In genomic region chr18:6626457-6626856, GRCh38 we compare ENCODE assay signal across 22 cellular contexts.
"Had no signal": no experiment of that assay in that cellular context is flagged by ENCODE, and none has a peak within 500 bp of the region (broad histone marks: within the 10 kb centered on the region; RNA-seq: fewer than 3 reads in every experiment).

No MANE protein-coding gene starts in this region.

- H3K4me1 Mint-ChIP-seq: activated CD4-positive, alpha-beta memory T cell treated with anti-CD3 and anti-CD28 coated beads, Interleukin-2, amount 10 ng/mL, durations not matched to agents 7 days and 5 days; activated naive CD8-positive, alpha-beta T cell treated with anti-CD3 and anti-CD28 coated beads, Interleukin-2, amount 10 ng/mL, durations not matched to agents 7 days and 5 days; stimulated activated effector memory CD8-positive, alpha-beta T cell treated with anti-CD3 and anti-CD28 coated beads, Interleukin-12 subunit alpha, Interleukin-12 subunit beta, amount 100 ng/mL, for 72 hours; stimulated activated naive CD8-positive, alpha-beta T cell treated with anti-CD3 and anti-CD28 coated beads, Interleukin-15, amount 100 ng/mL, for 72 hours had no signal

- H3K9me3 ChIP-seq: right lobe of liver, suprapubic skin, transverse colon had no signal

- H3K4me3 Mint-ChIP-seq: activated CD4-positive, alpha-beta memory T cell treated with anti-CD3 and anti-CD28 coated beads, Interleukin-2, amount 10 ng/mL, durations not matched to agents 7 days and 5 days; activated naive CD4-positive, alpha-beta T cell treated with anti-CD3 and anti-CD28 coated beads for 36 hours; activated naive CD8-positive, alpha-beta T cell treated with anti-CD3 and anti-CD28 coated beads, Interleukin-2, amount 10 ng/mL, durations not matched to agents 7 days and 5 days; activated T-cell treated with anti-CD3 and anti-CD28 coated beads, Interleukin-2, amount 50 U/mL, for 72 hours; stimulated activated effector memory CD8-positive, alpha-beta T cell treated with anti-CD3 and anti-CD28 coated beads, Interleukin-12 subunit alpha, Interleukin-12 subunit beta, amount 100 ng/mL, for 72 hours; stimulated activated naive CD8-positive, alpha-beta T cell treated with anti-CD3 and anti-CD28 coated beads, Interleukin-15, amount 100 ng/mL, for 72 hours had no signal

- DNase-seq: activated CD4-positive, alpha-beta memory T cell treated with anti-CD3 and anti-CD28 coated beads, Interleukin-2, amount 10 ng/mL, durations not matched to agents 7 days and 5 days; activated CD4-positive, alpha-beta T cell treated with anti-CD3 and anti-CD28 coated beads for 48 hours; activated effector memory CD4-positive, alpha-beta T cell treated with Interleukin-2 at 50 U/mL for 16 hours; activated naive CD4-positive, alpha-beta T cell treated with anti-CD3 and anti-CD28 coated beads for 36 hours; activated naive CD8-positive, alpha-beta T cell treated with anti-CD3 and anti-CD28 coated beads, Interleukin-2, amount 10 ng/mL, durations not matched to agents 7 days and 5 days; activated T-cell treated with anti-CD3 and anti-CD28 coated beads, Interleukin-2, amount 50 U/mL, for 72 hours; amygdala; foreskin keratinocyte; left colon; midbrain; nucleus accumbens; right lobe of liver; small intestine; stimulated activated CD4-positive, alpha-beta T cell treated with anti-CD3 and anti-CD28 coated beads, Interleukin-2, amount 100 ng/mL, for 24 hours; stimulated activated naive CD8-positive, alpha-beta T cell treated with anti-CD3 and anti-CD28 coated beads, Interleukin-15, amount 100 ng/mL, for 72 hours; T-helper 9 cell; transverse colon had no signal

- H3K27me3 ChIP-seq: cardiac muscle cell, right lobe of liver, suprapubic skin, transverse colon had no signal

- H3K36me3 ChIP-seq: cardiac muscle cell, right lobe of liver, suprapubic skin, transverse colon had no signal

- H3K4me3 ChIP-seq: cardiac muscle cell, right lobe of liver, suprapubic skin, transverse colon had no signal

- H3K36me3 Mint-ChIP-seq: activated naive CD8-positive, alpha-beta T cell treated with anti-CD3 and anti-CD28 coated beads, Interleukin-2, amount 10 ng/mL, durations not matched to agents 7 days and 5 days; stimulated activated effector memory CD8-positive, alpha-beta T cell treated with anti-CD3 and anti-CD28 coated beads, Interleukin-12 subunit alpha, Interleukin-12 subunit beta, amount 100 ng/mL, for 72 hours had no signal

- H3K27ac Mint-ChIP-seq: activated CD4-positive, alpha-beta memory T cell treated with anti-CD3 and anti-CD28 coated beads, Interleukin-2, amount 10 ng/mL, durations not matched to agents 7 days and 5 days; activated naive CD4-positive, alpha-beta T cell treated with anti-CD3 and anti-CD28 coated beads for 36 hours; activated naive CD8-positive, alpha-beta T cell treated with anti-CD3 and anti-CD28 coated beads, Interleukin-2, amount 10 ng/mL, durations not matched to agents 7 days and 5 days; activated T-cell treated with anti-CD3 and anti-CD28 coated beads, Interleukin-2, amount 50 U/mL, for 72 hours; stimulated activated effector memory CD8-positive, alpha-beta T cell treated with anti-CD3 and anti-CD28 coated beads, Interleukin-12 subunit alpha, Interleukin-12 subunit beta, amount 100 ng/mL, for 72 hours; stimulated activated naive CD8-positive, alpha-beta T cell treated with anti-CD3 and anti-CD28 coated beads, Interleukin-15, amount 100 ng/mL, for 72 hours had no signal

- FAIRE-seq: keratinocyte, small intestine had no signal

- H3K4me1 ChIP-seq: right lobe of liver, transverse colon had no signal

- ATAC-seq: activated T-cell treated with anti-CD3 and anti-CD28 coated beads, Interleukin-2, amount 50 U/mL, for 72 hours; foreskin keratinocyte; left colon; right lobe of liver; stimulated activated effector memory CD8-positive, alpha-beta T cell treated with anti-CD3 and anti-CD28 coated beads, Interleukin-12 subunit alpha, Interleukin-12 subunit beta, amount 100 ng/mL, for 72 hours; stimulated activated naive CD8-positive, alpha-beta T cell treated with anti-CD3 and anti-CD28 coated beads, Interleukin-15, amount 100 ng/mL, for 72 hours had no signal

- H3K27ac ChIP-seq: cardiac muscle cell, epithelial cell of prostate, foreskin keratinocyte, right lobe of liver, suprapubic skin, transverse colon had no signal

- H3K9me3 Mint-ChIP-seq: stimulated activated naive CD8-positive, alpha-beta T cell treated with anti-CD3 and anti-CD28 coated beads, Interleukin-15, amount 100 ng/mL, for 72 hours had no signal

- H3K27me3 Mint-ChIP-seq: activated CD4-positive, alpha-beta memory T cell treated with anti-CD3 and anti-CD28 coated beads, Interleukin-2, amount 10 ng/mL, durations not matched to agents 7 days and 5 days; activated naive CD8-positive, alpha-beta T cell treated with anti-CD3 and anti-CD28 coated beads, Interleukin-2, amount 10 ng/mL, durations not matched to agents 7 days and 5 days; stimulated activated naive CD8-positive, alpha-beta T cell treated with anti-CD3 and anti-CD28 coated beads, Interleukin-15, amount 100 ng/mL, for 72 hours had no signal
